ENCODE assay signal across 8 cellular contexts in genomic region chr4:127997534-127998388, GRCh38. TPM values are rescaled to one million over a fixed set of nuclear protein-coding genes. Genes with fewer than 3 reads are reported as not detected.
DNase-seq lines count a peak whose midpoint lies in the region; ATAC-seq and TF ChIP-seq lines count a peak whose summit lies in the region.
"Had no signal": no experiment of that assay in that cellular context is flagged by ENCODE, and none has a peak within 500 bp of the region (broad histone marks: within the 10 kb centered on the region; RNA-seq: fewer than 3 reads in every experiment).

No MANE protein-coding gene starts in this region.

- peak overlapping the region; percentile 54 for H3K27ac Mint-ChIP-seq in activated T-helper 2 cell treated with anti-CD3 and anti-CD28 coated beads, Interferon-gamma antibody, Interleukin-2, Interleukin-4, amounts not matched to agents 10 μg/mL and 5 μg/mL and 100 μg/mL, durations not matched to agents 14 hours and 24 hours and 36 hours
- H3K27ac Mint-ChIP-seq: nephron had no signal

- H3K4me1 ChIP-seq in mucosa of descending colon (ENCODE audit: low read depth): no peaks in the 10 kb centered on the region

- peak; percentile 96 for ATAC-seq in GM18499 (IDR thresholded peaks at IDR 0.05; ENCODE audit: insufficient read depth, unreplicated experiment)
- peak; percentile 100 for ATAC-seq in GM21717 (IDR thresholded peaks at IDR 0.05; ENCODE audit: unreplicated experiment)
- peak; percentile 8 for ATAC-seq in mucosa of descending colon

- peaks cover 16% of the 10 kb centered on the region for H3K9me3 ChIP-seq in mucosa of descending colon

- H3K36me3 ChIP-seq in mucosa of descending colon (ENCODE audit: low read depth): no peaks in the 10 kb centered on the region

- peaks cover 70% of the 10 kb centered on the region for H3K36me3 Mint-ChIP-seq in activated T-helper 2 cell treated with anti-CD3 and anti-CD28 coated beads, Interferon-gamma antibody, Interleukin-2, Interleukin-4, amounts not matched to agents 10 μg/mL and 5 μg/mL and 100 μg/mL, durations not matched to agents 14 hours and 24 hours and 36 hours (ENCODE audit: low read depth)

- no peak overlapping the region for H3K4me3 Mint-ChIP-seq in activated T-helper 2 cell treated with anti-CD3 and anti-CD28 coated beads, Interferon-gamma antibody, Interleukin-2, Interleukin-4, amounts not matched to agents 10 μg/mL and 5 μg/mL and 100 μg/mL, durations not matched to agents 14 hours and 24 hours and 36 hours (ENCODE audit: low read depth)
- H3K4me3 Mint-ChIP-seq: nephron had no signal

- intact Hi-C loops in activated T-helper 2 cell treated with anti-CD3 and anti-CD28 coated beads, Interferon-gamma antibody, Interleukin-2, Interleukin-4, amounts not matched to agents 10 μg/mL and 5 μg/mL and 100 μg/mL, durations not matched to agents 14 hours and 24 hours and 36 hours (cut with micrococcal nuclease): no loop called here
- intact Hi-C loops in mucosa of descending colon (cut with DNase I, micrococcal nuclease): no loop called here

- TF ChIP-seq CTCF in mucosa of descending colon (IDR thresholded peaks at IDR 0.05): no peak

- no peaks in the 10 kb centered on the region for H3K27me3 Mint-ChIP-seq in activated T-helper 2 cell treated with anti-CD3 and anti-CD28 coated beads, Interferon-gamma antibody, Interleukin-2, Interleukin-4, amounts not matched to agents 10 μg/mL and 5 μg/mL and 100 μg/mL, durations not matched to agents 14 hours and 24 hours and 36 hours (ENCODE audit: low read depth)

- peaks cover 26% of the 10 kb centered on the region for H3K4me1 Mint-ChIP-seq in activated T-helper 2 cell treated with anti-CD3 and anti-CD28 coated beads, Interferon-gamma antibody, Interleukin-2, Interleukin-4, amounts not matched to agents 10 μg/mL and 5 μg/mL and 100 μg/mL, durations not matched to agents 14 hours and 24 hours and 36 hours (ENCODE audit: low read depth)
- H3K4me1 Mint-ChIP-seq: nephron had no signal

- no peak overlapping the region for H3K4me3 ChIP-seq in mucosa of descending colon

- peaks cover 20% of the 10 kb centered on the region for H3K9me3 Mint-ChIP-seq in activated T-helper 2 cell treated with anti-CD3 and anti-CD28 coated beads, Interferon-gamma antibody, Interleukin-2, Interleukin-4, amounts not matched to agents 10 μg/mL and 5 μg/mL and 100 μg/mL, durations not matched to agents 14 hours and 24 hours and 36 hours

- DNase-seq in HT-29 (ENCODE audit: low spot score) (peak; percentile 60), mucosa of descending colon (no peak), SHP77 treated with DMSO at 0.1 percent for 48 hours (lab: John Stamatoyannopoulos, UW) (no peak), NCI-H1930 (lab: John Stamatoyannopoulos, UW) (no peak)
- no peak for DNase-seq in activated T-helper 2 cell treated with anti-CD3 and anti-CD28 coated beads, Interferon-gamma antibody, Interleukin-2, Interleukin-4, amounts not matched to agents 10 μg/mL and 5 μg/mL and 100 μg/mL, durations not matched to agents 14 hours and 24 hours and 36 hours (ENCODE audit: low spot score)

RNA-seq across cellular contexts. Expression of gene ABHD18, which starts 32.6 kb away (rescaled TPM):
- total RNA-seq in HT-29 (2014; rRNA removed; shearing (Covaris generic)): 7.1 and 8.9 TPM in 2 replicates
- total RNA-seq in activated T-helper 2 cell treated with anti-CD3 and anti-CD28 coated beads, Interferon-gamma antibody, Interleukin-2, Interleukin-4, amounts not matched to agents 10 μg/mL and 5 μg/mL and 100 μg/mL, durations not matched to agents 14 hours and 24 hours and 36 hours: 21.0 and 23.9 TPM in 2 replicates
- 10 to 100 TPM; 15.2 to 24.2 (median 16.6) TPM for total RNA-seq in mucosa of descending colon

RNA-seq across cellular contexts. Expression of gene MFSD8, which starts 32.8 kb away (rescaled TPM):
- 9.0 and 11.8 TPM in 2 replicates for total RNA-seq in HT-29 (2014; rRNA removed; shearing (Covaris generic))
- total RNA-seq in activated T-helper 2 cell treated with anti-CD3 and anti-CD28 coated beads, Interferon-gamma antibody, Interleukin-2, Interleukin-4, amounts not matched to agents 10 μg/mL and 5 μg/mL and 100 μg/mL, durations not matched to agents 14 hours and 24 hours and 36 hours: 18.7 and 20.2 TPM in 2 replicates
- total RNA-seq in mucosa of descending colon: 10 to 100 TPM; 24.6 to 30.6 (median 27.9) TPM

Comparison
In these comparisons a context has a peak if more than half of its experiments do, and no peak if none do; other contexts are left out.
1. ATAC-seq: peak in every context shown above with its lines; median percentile 100 in GM21717; 96 in GM18499; 8 in mucosa of descending colon.